Comparison of ENCODE assay signal across 27 cellular contexts in genomic region chr12:130791699-130792098, GRCh38.
"Had no signal": no experiment of that assay in that cellular context is flagged by ENCODE, and none has a peak within 500 bp of the region (broad histone marks: within the 10 kb centered on the region; RNA-seq: fewer than 3 reads in every experiment).

No MANE protein-coding gene starts in this region.

- H3K27ac ChIP-seq: brain microvascular endothelial cell, cardiac muscle cell had no signal

- DNase-seq: activated B cell treated with CpG ODN at 0.5 μM for 24 hours; activated CD4-positive, alpha-beta T cell treated with anti-CD3 and anti-CD28 coated beads for 1 hour; activated CD4-positive, alpha-beta T cell treated with anti-CD3 and anti-CD28 coated beads, Interleukin-2, amount 10 ng/mL, durations not matched to agents 24 days and 14 days; activated CD4-positive, alpha-beta T cell treated with anti-CD3 and anti-CD28 coated beads, Interleukin-2, amount 50 U/mL, for 48 hours; activated CD8-positive, alpha-beta memory T cell treated with anti-CD3 and anti-CD28 coated beads, Interleukin-2, amount 10 ng/mL, durations not matched to agents 7 days and 5 days; activated effector memory CD4-positive, alpha-beta T cell treated with Interleukin-2 at 50 U/mL for 16 hours; activated naive CD4-positive, alpha-beta T cell; activated naive CD8-positive, alpha-beta T cell treated with anti-CD3 and anti-CD28 coated beads, Interleukin-2, amount 50 U/mL, for 24 hours; activated T-cell treated with anti-CD3 and anti-CD28 coated beads, Interleukin-2, amount 50 U/mL, for 24 hours; cerebellar nuclear complex; KG1; MM.1S; NCI-H1105; NCI-H1436 treated with DMSO at 0.1 percent for 48 hours; NCI-H187; NCI-H2081; NCI-H2171; NCI-H345; NCI-H510A; SIG-M5; T-helper 17 cell; T-helper 9 cell had no signal

- H3K27me3 ChIP-seq: brain microvascular endothelial cell, cardiac muscle cell had no signal

- FAIRE-seq: astrocyte, colon, RCC 7860 had no signal

- ATAC-seq: activated CD8-positive, alpha-beta memory T cell treated with anti-CD3 and anti-CD28 coated beads, Interleukin-2, amount 10 ng/mL, durations not matched to agents 7 days and 5 days; activated naive CD8-positive, alpha-beta T cell treated with anti-CD3 and anti-CD28 coated beads, Interleukin-2, amount 50 U/mL, for 24 hours; T-helper 17 cell had no signal

- H3K4me3 ChIP-seq: cardiac muscle cell had no signal
